Comparison of ENCODE assay signal across 8 cellular contexts in genomic region chr19:29873024-29873800, GRCh38.
DNase-seq lines count a peak whose midpoint lies in the region; ATAC-seq and TF ChIP-seq lines count a peak whose summit lies in the region.

No MANE protein-coding gene starts in this region.

- peaks cover 12% of the 10 kb centered on the region for H3K4me1 Mint-ChIP-seq in progenitor cell of endocrine pancreas (ENCODE audit: low read depth)

- H3K36me3 Mint-ChIP-seq in progenitor cell of endocrine pancreas (ENCODE audit: insufficient read depth) = no peaks in the 10 kb centered on the region

- H3K27ac Mint-ChIP-seq in progenitor cell of endocrine pancreas = no peak overlapping the region

- ATAC-seq in HG02798 (IDR thresholded peaks at IDR 0.05; ENCODE audit: poor library complexity, unreplicated experiment) = peak; percentile 72
- ATAC-seq in Right ventricle myocardium inferior = peak; percentile 78
- ATAC-seq in upper lobe of right lung = peak; percentile 80

- H3K9me3 Mint-ChIP-seq in progenitor cell of endocrine pancreas (ENCODE audit: low read depth) = no peaks in the 10 kb centered on the region

- peak overlapping the region; percentile 39 for H3K4me3 ChIP-seq in upper lobe of right lung

- peaks cover 36% of the 10 kb centered on the region for H3K27me3 ChIP-seq in upper lobe of right lung

- intact Hi-C loops in Right ventricle myocardium inferior (cut with DNase I) = loop anchor here (1.0 to 2.0 kb wide), 2 partner anchors 102 to 142 kb away; no protein-coding TSS in a partner anchor
- intact Hi-C loops in upper lobe of right lung (cut with DNase I) = loop anchor here (5.0 kb wide), 1 partner anchor 106 kb away; no protein-coding TSS in a partner anchor

- H3K9me3 ChIP-seq in upper lobe of right lung = no peaks in the 10 kb centered on the region

- peaks cover 7% of the 10 kb centered on the region for H3K4me1 ChIP-seq in upper lobe of right lung

- peak; percentile 42 for DNase-seq in ELR (ENCODE audit: low read depth)
- peak; percentile 30 for DNase-seq in RPMI8226
- peak; percentile 37 for DNase-seq in activated gamma-delta T cell (lab: John Stamatoyannopoulos, UW)
- DNase-seq in Right ventricle myocardium inferior (ENCODE audit: missing footprints) = peak; percentile 79
- DNase-seq in progenitor cell of endocrine pancreas (ENCODE audit: low spot score, unreplicated experiment) = peak; percentile 75
- DNase-seq in upper lobe of right lung = peak; percentile 75
- no peak for DNase-seq in NK-92 treated with Interleukin-12 subunit alpha and Interleukin-12 subunit beta, amount 100 ng/mL, for 24 hours (lab: John Stamatoyannopoulos, UW)

- peaks cover 21% of the 10 kb centered on the region for H3K27me3 Mint-ChIP-seq in progenitor cell of endocrine pancreas

- H3K36me3 ChIP-seq in upper lobe of right lung = no peaks in the 10 kb centered on the region

- peak overlapping the region; percentile 50 for H3K4me3 Mint-ChIP-seq in progenitor cell of endocrine pancreas (ENCODE audit: low read depth)

- no peak overlapping the region for H3K27ac ChIP-seq in upper lobe of right lung

- TF ChIP-seq CTCF in progenitor cell of endocrine pancreas (IDR thresholded peaks at IDR 0.05; ENCODE audit: unreplicated experiment) (peak; percentile 93), upper lobe of right lung (IDR thresholded peaks at IDR 0.05) (peak; percentile 83)
